14 cellular contexts compared by ENCODE assay signal in the genomic region with DNA sequence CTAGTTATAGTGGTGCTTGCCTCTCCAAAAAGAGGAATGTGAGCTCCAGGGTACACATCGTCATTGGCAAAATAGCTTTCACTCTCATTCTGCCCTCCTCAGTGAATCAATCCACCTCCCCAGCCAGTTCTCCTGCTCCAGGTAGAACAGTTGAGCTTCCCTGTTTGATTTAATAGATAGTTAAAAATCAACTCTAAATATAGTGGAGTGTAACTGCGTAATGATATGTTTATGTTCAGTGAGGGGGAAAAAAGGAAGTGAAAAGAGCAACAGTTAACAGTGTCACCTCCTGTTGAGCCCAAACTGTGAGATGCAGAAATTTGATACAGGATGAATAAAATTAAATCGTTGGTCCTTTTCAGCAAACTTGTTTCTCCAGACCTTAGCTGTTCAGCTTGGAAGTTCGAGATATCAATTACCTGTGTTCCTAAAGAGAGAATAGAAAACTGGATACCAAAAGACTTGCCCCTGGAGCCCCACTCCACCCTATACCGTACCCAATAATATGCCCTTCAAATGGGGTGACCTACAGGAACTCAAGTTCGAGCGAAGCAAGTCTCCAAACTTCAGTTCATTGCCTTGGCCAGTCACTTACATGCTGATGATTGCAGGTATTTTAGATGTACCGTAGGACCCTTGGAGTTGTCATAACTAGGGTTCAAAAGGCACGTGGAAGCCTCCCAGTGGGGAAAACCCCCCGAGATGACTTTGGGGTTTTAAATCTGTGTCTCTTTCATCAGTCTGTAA.
DNase-seq lines count a peak whose midpoint lies in the region; ATAC-seq and TF ChIP-seq lines count a peak whose summit lies in the region.
"Had no signal": no experiment of that assay in that cellular context is flagged by ENCODE, and none has a peak within 500 bp of the region (broad histone marks: within the 10 kb centered on the region; RNA-seq: fewer than 3 reads in every experiment).

No MANE protein-coding gene starts in this region.

- H3K4me3 Mint-ChIP-seq in mesothelial cell of epicardium, result no peak overlapping the region
- H3K4me3 Mint-ChIP-seq: neural crest cell had no signal

- peak; percentile 79 for ATAC-seq in HG03175 (IDR thresholded peaks at IDR 0.05; ENCODE audit: unreplicated experiment)

- H3K9me3 Mint-ChIP-seq in mesothelial cell of epicardium, result peaks cover 3% of the 10 kb centered on the region

- H3K27me3 Mint-ChIP-seq in mesothelial cell of epicardium (ENCODE audit: low read depth), result peaks cover 10% of the 10 kb centered on the region

- DNase-seq in NCI-H2171 treated with DMSO at 0.1 percent for 48 hours (lab: John Stamatoyannopoulos, UW), result peak; percentile 26
- DNase-seq in NCI-H2171 (lab: John Stamatoyannopoulos, UW), result no peak
- DNase-seq in NCI-H69 (lab: John Stamatoyannopoulos, UW), result peak; percentile 88
- no peak for DNase-seq in NCI-H1930 (lab: John Stamatoyannopoulos, UW)
- DNase-seq in nucleus accumbens (lab: John Stamatoyannopoulos, UW), result no peak
- DNase-seq in mesothelial cell of epicardium (ENCODE audit: low spot score in 2 of 2, unreplicated experiment in 2 of 2), result no peak
- DNase-seq in midbrain (lab: John Stamatoyannopoulos, UW), result no peak
- DNase-seq: activated T-cell treated with anti-CD3 and anti-CD28 coated beads for 4 hours, DMS79 treated with DMSO at 0.1 percent for 48 hours, foreskin melanocyte, MG63, tibial artery had no signal

- no peaks in the 10 kb centered on the region for H3K36me3 Mint-ChIP-seq in mesothelial cell of epicardium

- H3K4me1 Mint-ChIP-seq in mesothelial cell of epicardium, result no peaks in the 10 kb centered on the region
- H3K4me1 Mint-ChIP-seq: neural crest cell had no signal

- no peak overlapping the region for H3K27ac Mint-ChIP-seq in mesothelial cell of epicardium

- no peak for TF ChIP-seq CTCF in mesothelial cell of epicardium (IDR thresholded peaks at IDR 0.05; ENCODE audit: unreplicated experiment)

Comparison
In these comparisons a context has a peak if more than half of its experiments do, and no peak if none do; other contexts are left out.
1. DNase-seq: peak in NCI-H2171 treated with DMSO at 0.1 percent for 48 hours (single experiment) and NCI-H69 (single experiment); none in NCI-H2171 (single experiment), NCI-H1930 (0 of 2), nucleus accumbens (0 of 56), mesothelial cell of epicardium (0 of 2) and midbrain (single experiment).